ENCODE assay signal across 29 cellular contexts in genomic region chr1:106584663-106585062, GRCh38.
"Had no signal": no experiment of that assay in that cellular context is flagged by ENCODE, and none has a peak within 500 bp of the region (broad histone marks: within the 10 kb centered on the region; RNA-seq: fewer than 3 reads in every experiment).

No MANE protein-coding gene starts in this region.

- H3K36me3 Mint-ChIP-seq: activated naive CD4-positive, alpha-beta T cell treated with anti-CD3 and anti-CD28 coated beads, Interleukin-2, amount 50 U/mL, for 24 hours; naive B cell had no signal

- FAIRE-seq: urothelium cell line had no signal

- H3K27ac Mint-ChIP-seq: activated CD8-positive, alpha-beta T cell treated with anti-CD3 and anti-CD28 coated beads for 36 hours; activated naive CD4-positive, alpha-beta T cell treated with anti-CD3 and anti-CD28 coated beads, Interleukin-2, amount 50 U/mL, for 24 hours; activated naive CD8-positive, alpha-beta T cell treated with anti-CD3 and anti-CD28 coated beads, Interleukin-2, amount 50 U/mL, for 24 hours; activated T-helper 2 cell treated with anti-CD3 and anti-CD28 coated beads, Interferon-gamma antibody, Interleukin-2, Interleukin-4, amounts not matched to agents 10 μg/mL and 5 μg/mL and 100 μg/mL, durations not matched to agents 14 hours and 24 hours and 36 hours; dendritic cell treated with granulocyte-macrophage colony-stimulating factor and Interleukin-4, amounts not matched to agents 40 ng/mL and 50 ng/mL, for 4 days; endodermal cell; naive B cell; T-helper 1 cell treated with Interleukin-12 subunit alpha and Interleukin-12 subunit beta and Interleukin-4 antibody, amounts not matched to agents 30 μg/mL and 1 μg/mL, for 36 hours had no signal

- ATAC-seq: activated CD8-positive, alpha-beta T cell treated with anti-CD3 and anti-CD28 coated beads for 36 hours; activated naive CD8-positive, alpha-beta T cell treated with anti-CD3 and anti-CD28 coated beads, Interleukin-2, amount 50 U/mL, for 24 hours; esophagus mucosa; heart right ventricle; left ventricle myocardium superior; stimulated activated naive CD8-positive, alpha-beta T cell treated with anti-CD3 and anti-CD28 coated beads, Interleukin-15, Interleukin-2, amounts not matched to agents 100 U/mL and 50 U/mL, for 24 hours had no signal

- H3K9me3 ChIP-seq: testis, transverse colon had no signal

- H3K27ac ChIP-seq: heart right ventricle, parathyroid adenoma, testis, transverse colon had no signal

- H3K4me1 ChIP-seq: heart right ventricle, parathyroid adenoma, testis, transverse colon had no signal

- H3K4me3 Mint-ChIP-seq: activated CD8-positive, alpha-beta T cell treated with anti-CD3 and anti-CD28 coated beads for 36 hours; activated naive CD4-positive, alpha-beta T cell treated with anti-CD3 and anti-CD28 coated beads, Interleukin-2, amount 50 U/mL, for 24 hours; activated naive CD8-positive, alpha-beta T cell treated with anti-CD3 and anti-CD28 coated beads, Interleukin-2, amount 50 U/mL, for 24 hours; dendritic cell treated with granulocyte-macrophage colony-stimulating factor and Interleukin-4, amounts not matched to agents 40 ng/mL and 50 ng/mL, for 4 days; endodermal cell; naive B cell; neural crest cell; T-helper 1 cell treated with Interleukin-12 subunit alpha and Interleukin-12 subunit beta and Interleukin-4 antibody, amounts not matched to agents 30 μg/mL and 1 μg/mL, for 36 hours had no signal

- DNase-seq: activated CD4-positive, alpha-beta T cell treated with anti-CD3 and anti-CD28 coated beads, Interleukin-2, amount 50 U/mL, for 1 hour; activated CD4-positive, CD25-positive, alpha-beta regulatory T cell treated with anti-CD3 and anti-CD28 coated beads, Interleukin-2, amount 50 U/mL, for 72 hours; activated CD8-positive, alpha-beta T cell treated with anti-CD3 and anti-CD28 coated beads for 36 hours; activated naive CD8-positive, alpha-beta T cell treated with anti-CD3 and anti-CD28 coated beads, Interleukin-2, amount 50 U/mL, for 24 hours; activated T-cell treated with anti-CD3 and anti-CD28 coated beads, Interleukin-2, amount 50 U/mL, for 48 hours; amygdala; caudate nucleus; endodermal cell; foreskin melanocyte; heart right ventricle; left ventricle myocardium superior; mammary epithelial cell; naive B cell; nucleus accumbens; stimulated activated CD4-positive, alpha-beta T cell treated with anti-CD3 and anti-CD28 coated beads, Interleukin-12 subunit alpha, Interleukin-12 subunit beta, amount 100 ng/mL, for 4 hours; stimulated activated CD4-positive, alpha-beta T cell treated with anti-CD3 and anti-CD28 coated beads, Interleukin-4, amount 100 ng/mL, for 1 hour; stimulated activated naive CD8-positive, alpha-beta T cell treated with anti-CD3 and anti-CD28 coated beads, Interleukin-15, Interleukin-2, amounts not matched to agents 100 U/mL and 50 U/mL, for 24 hours; SW 1271; T-helper 9 cell; testis; transverse colon had no signal

- H3K9ac ChIP-seq: parathyroid adenoma had no signal

- H3K4me1 Mint-ChIP-seq: activated naive CD4-positive, alpha-beta T cell treated with anti-CD3 and anti-CD28 coated beads, Interleukin-2, amount 50 U/mL, for 24 hours; activated naive CD8-positive, alpha-beta T cell treated with anti-CD3 and anti-CD28 coated beads, Interleukin-2, amount 50 U/mL, for 24 hours; endodermal cell; naive B cell; neural crest cell had no signal

- H3K36me3 ChIP-seq: heart right ventricle, transverse colon had no signal

- H3K9me3 Mint-ChIP-seq: activated naive CD4-positive, alpha-beta T cell treated with anti-CD3 and anti-CD28 coated beads, Interleukin-2, amount 50 U/mL, for 24 hours; endodermal cell had no signal

- H3K27me3 ChIP-seq: heart right ventricle, testis, transverse colon had no signal

- H2AFZ ChIP-seq: parathyroid adenoma had no signal

- H3K79me2 ChIP-seq: parathyroid adenoma had no signal

- H3K27me3 Mint-ChIP-seq: activated CD8-positive, alpha-beta T cell treated with anti-CD3 and anti-CD28 coated beads for 36 hours; activated naive CD4-positive, alpha-beta T cell treated with anti-CD3 and anti-CD28 coated beads, Interleukin-2, amount 50 U/mL, for 24 hours; activated naive CD8-positive, alpha-beta T cell treated with anti-CD3 and anti-CD28 coated beads, Interleukin-2, amount 50 U/mL, for 24 hours; dendritic cell treated with granulocyte-macrophage colony-stimulating factor and Interleukin-4, amounts not matched to agents 40 ng/mL and 50 ng/mL, for 4 days; naive B cell had no signal

- H3K4me3 ChIP-seq: heart right ventricle, testis, transverse colon had no signal
